ENCODE assay signal across 29 cellular contexts in genomic region chr4:93302310-93302709, GRCh38.
"Had no signal": no experiment of that assay in that cellular context is flagged by ENCODE, and none has a peak within 500 bp of the region (broad histone marks: within the 10 kb centered on the region; RNA-seq: fewer than 3 reads in every experiment).

No MANE protein-coding gene starts in this region.

- H3K4me3 Mint-ChIP-seq: stimulated activated effector memory CD8-positive, alpha-beta T cell treated with anti-CD3 and anti-CD28 coated beads, Interleukin-12 subunit alpha, Interleukin-12 subunit beta, amount 100 ng/mL, for 72 hours; stimulated activated memory B cell treated with anti-CD40 and anti-IgM and Interleukin-4, amounts not matched to agents 10 μg/mL and 1 μg/mL and 100 μg/mL, for 72 hours; stimulated activated naive B cell treated with anti-CD40 and anti-IgM and Interleukin-4, amounts not matched to agents 10 μg/mL and 1 μg/mL and 100 μg/mL, for 72 hours; stimulated activated naive CD8-positive, alpha-beta T cell treated with anti-CD3 and anti-CD28 coated beads, Interleukin-15, amount 100 ng/mL, for 72 hours; stimulated activated naive CD8-positive, alpha-beta T cell treated with anti-CD3 and anti-CD28 coated beads, Interleukin-15, Interleukin-2, amounts not matched to agents 100 ng/mL and 50 ng/mL, for 24 hours; type B pancreatic cell had no signal

- H3K36me3 Mint-ChIP-seq: stimulated activated effector memory CD8-positive, alpha-beta T cell treated with anti-CD3 and anti-CD28 coated beads, Interleukin-12 subunit alpha, Interleukin-12 subunit beta, amount 100 ng/mL, for 72 hours; stimulated activated memory B cell treated with anti-CD40 and anti-IgM and Interleukin-4, amounts not matched to agents 10 μg/mL and 1 μg/mL and 100 μg/mL, for 72 hours; stimulated activated naive B cell treated with anti-CD40 and anti-IgM and Interleukin-4, amounts not matched to agents 10 μg/mL and 1 μg/mL and 100 μg/mL, for 72 hours; type B pancreatic cell had no signal

- H3K4me1 Mint-ChIP-seq: stimulated activated effector memory CD8-positive, alpha-beta T cell treated with anti-CD3 and anti-CD28 coated beads, Interleukin-12 subunit alpha, Interleukin-12 subunit beta, amount 100 ng/mL, for 72 hours; stimulated activated memory B cell treated with anti-CD40 and anti-IgM and Interleukin-4, amounts not matched to agents 10 μg/mL and 1 μg/mL and 100 μg/mL, for 72 hours; stimulated activated naive B cell treated with anti-CD40 and anti-IgM and Interleukin-4, amounts not matched to agents 10 μg/mL and 1 μg/mL and 100 μg/mL, for 72 hours; stimulated activated naive CD8-positive, alpha-beta T cell treated with anti-CD3 and anti-CD28 coated beads, Interleukin-15, amount 100 ng/mL, for 72 hours had no signal

- H3K4me1 ChIP-seq: stomach, suprapubic skin, testis, thyroid gland, tibial artery, transverse colon, upper lobe of left lung, upper lobe of right lung, uterus, vagina had no signal

- H3K4me3 ChIP-seq: stomach, suprapubic skin, testis, thoracic aorta, thyroid gland, tibial artery, tibial nerve, transverse colon, upper lobe of left lung, upper lobe of right lung, uterus, vagina had no signal

- H3K27ac ChIP-seq: stomach, suprapubic skin, testis, thoracic aorta, thyroid gland, tibial artery, tibial nerve, transverse colon, upper lobe of left lung, upper lobe of right lung, uterus, vagina had no signal

- H3K27me3 ChIP-seq: stomach, suprapubic skin, testis, thyroid gland, tibial artery, tibial nerve, transverse colon, upper lobe of left lung, upper lobe of right lung, uterus, vagina had no signal

- H3K9me3 ChIP-seq: stomach, suprapubic skin, testis, thoracic aorta, thyroid gland, tibial artery, tibial nerve, transverse colon, upper lobe of left lung, upper lobe of right lung, uterus, vagina had no signal

- H3K27me3 Mint-ChIP-seq: stimulated activated memory B cell treated with anti-CD40 and anti-IgM and Interleukin-4, amounts not matched to agents 10 μg/mL and 1 μg/mL and 100 μg/mL, for 72 hours; stimulated activated naive B cell treated with anti-CD40 and anti-IgM and Interleukin-4, amounts not matched to agents 10 μg/mL and 1 μg/mL and 100 μg/mL, for 72 hours; stimulated activated naive CD8-positive, alpha-beta T cell treated with anti-CD3 and anti-CD28 coated beads, Interleukin-15, amount 100 ng/mL, for 72 hours; stimulated activated naive CD8-positive, alpha-beta T cell treated with anti-CD3 and anti-CD28 coated beads, Interleukin-15, Interleukin-2, amounts not matched to agents 100 ng/mL and 50 ng/mL, for 24 hours; type B pancreatic cell had no signal

- DNase-seq: stimulated activated CD4-positive, alpha-beta T cell treated with anti-CD3 and anti-CD28 coated beads, Interleukin-2, amount 100 ng/mL, for 48 hours; stimulated activated CD4-positive, alpha-beta T cell treated with anti-CD3 and anti-CD28 coated beads, Interleukin-4, amount 100 ng/mL, for 1 hour; stimulated activated CD4-positive, alpha-beta T cell treated with anti-CD3 and anti-CD28 coated beads, Interleukin-4, amount 100 ng/mL, for 24 hours; stimulated activated CD4-positive, alpha-beta T cell treated with anti-CD3 and anti-CD28 coated beads, Interleukin-4, amount 100 ng/mL, for 4 hours; stimulated activated CD8-positive, alpha-beta memory T cell treated with anti-CD3 and anti-CD28 coated beads, Interleukin-4, amount 100 ng/mL, for 48 hours; stimulated activated naive B cell treated with anti-CD40 and anti-IgM and Interleukin-4, amounts not matched to agents 10 μg/mL and 1 μg/mL and 100 μg/mL, for 72 hours; stimulated activated naive CD4-positive, alpha-beta T cell; stimulated activated naive CD4-positive, alpha-beta T cell treated with Interleukin-2 at 50 U/mL for 16 hours; stimulated activated naive CD8-positive, alpha-beta T cell treated with anti-CD3 and anti-CD28 coated beads, Interleukin-15, amount 100 ng/mL, for 72 hours; stimulated activated naive CD8-positive, alpha-beta T cell treated with anti-CD3 and anti-CD28 coated beads, Interleukin-15, Interleukin-2, amounts not matched to agents 100 U/mL and 50 U/mL, for 24 hours; stomach; substantia nigra; testis; thyroid gland; tibial artery; transverse colon; trophoblast cell; upper lobe of left lung; upper lobe of right lung; uterus had no signal

- ATAC-seq: stimulated activated effector memory CD8-positive, alpha-beta T cell treated with anti-CD3 and anti-CD28 coated beads, Interleukin-12 subunit alpha, Interleukin-12 subunit beta, amount 100 ng/mL, for 72 hours; stimulated activated memory B cell treated with anti-CD40 and anti-IgM and Interleukin-4, amounts not matched to agents 10 μg/mL and 1 μg/mL and 100 μg/mL, for 72 hours; stimulated activated naive B cell treated with anti-CD40 and anti-IgM and Interleukin-4, amounts not matched to agents 10 μg/mL and 1 μg/mL and 100 μg/mL, for 72 hours; stimulated activated naive CD8-positive, alpha-beta T cell treated with anti-CD3 and anti-CD28 coated beads, Interleukin-15, amount 100 ng/mL, for 72 hours; stimulated activated naive CD8-positive, alpha-beta T cell treated with anti-CD3 and anti-CD28 coated beads, Interleukin-15, Interleukin-2, amounts not matched to agents 100 U/mL and 50 U/mL, for 24 hours; upper lobe of right lung had no signal

- H3K9me3 Mint-ChIP-seq: stimulated activated memory B cell treated with anti-CD40 and anti-IgM and Interleukin-4, amounts not matched to agents 10 μg/mL and 1 μg/mL and 100 μg/mL, for 72 hours; stimulated activated naive B cell treated with anti-CD40 and anti-IgM and Interleukin-4, amounts not matched to agents 10 μg/mL and 1 μg/mL and 100 μg/mL, for 72 hours; stimulated activated naive CD8-positive, alpha-beta T cell treated with anti-CD3 and anti-CD28 coated beads, Interleukin-15, amount 100 ng/mL, for 72 hours; stimulated activated naive CD8-positive, alpha-beta T cell treated with anti-CD3 and anti-CD28 coated beads, Interleukin-15, Interleukin-2, amounts not matched to agents 100 ng/mL and 50 ng/mL, for 24 hours; type B pancreatic cell had no signal

- FAIRE-seq: urothelium cell line had no signal

- H3K36me3 ChIP-seq: stomach, suprapubic skin, thoracic aorta, thyroid gland, tibial artery, tibial nerve, transverse colon, upper lobe of left lung, upper lobe of right lung, uterus, vagina had no signal

- H3K27ac Mint-ChIP-seq: stimulated activated effector memory CD8-positive, alpha-beta T cell treated with anti-CD3 and anti-CD28 coated beads, Interleukin-12 subunit alpha, Interleukin-12 subunit beta, amount 100 ng/mL, for 72 hours; stimulated activated memory B cell treated with anti-CD40 and anti-IgM and Interleukin-4, amounts not matched to agents 10 μg/mL and 1 μg/mL and 100 μg/mL, for 72 hours; stimulated activated naive B cell treated with anti-CD40 and anti-IgM and Interleukin-4, amounts not matched to agents 10 μg/mL and 1 μg/mL and 100 μg/mL, for 72 hours; stimulated activated naive CD8-positive, alpha-beta T cell treated with anti-CD3 and anti-CD28 coated beads, Interleukin-15, amount 100 ng/mL, for 72 hours; stimulated activated naive CD8-positive, alpha-beta T cell treated with anti-CD3 and anti-CD28 coated beads, Interleukin-15, Interleukin-2, amounts not matched to agents 100 ng/mL and 50 ng/mL, for 24 hours; type B pancreatic cell had no signal
